8 cellular contexts compared by ENCODE assay signal in the genomic region with DNA sequence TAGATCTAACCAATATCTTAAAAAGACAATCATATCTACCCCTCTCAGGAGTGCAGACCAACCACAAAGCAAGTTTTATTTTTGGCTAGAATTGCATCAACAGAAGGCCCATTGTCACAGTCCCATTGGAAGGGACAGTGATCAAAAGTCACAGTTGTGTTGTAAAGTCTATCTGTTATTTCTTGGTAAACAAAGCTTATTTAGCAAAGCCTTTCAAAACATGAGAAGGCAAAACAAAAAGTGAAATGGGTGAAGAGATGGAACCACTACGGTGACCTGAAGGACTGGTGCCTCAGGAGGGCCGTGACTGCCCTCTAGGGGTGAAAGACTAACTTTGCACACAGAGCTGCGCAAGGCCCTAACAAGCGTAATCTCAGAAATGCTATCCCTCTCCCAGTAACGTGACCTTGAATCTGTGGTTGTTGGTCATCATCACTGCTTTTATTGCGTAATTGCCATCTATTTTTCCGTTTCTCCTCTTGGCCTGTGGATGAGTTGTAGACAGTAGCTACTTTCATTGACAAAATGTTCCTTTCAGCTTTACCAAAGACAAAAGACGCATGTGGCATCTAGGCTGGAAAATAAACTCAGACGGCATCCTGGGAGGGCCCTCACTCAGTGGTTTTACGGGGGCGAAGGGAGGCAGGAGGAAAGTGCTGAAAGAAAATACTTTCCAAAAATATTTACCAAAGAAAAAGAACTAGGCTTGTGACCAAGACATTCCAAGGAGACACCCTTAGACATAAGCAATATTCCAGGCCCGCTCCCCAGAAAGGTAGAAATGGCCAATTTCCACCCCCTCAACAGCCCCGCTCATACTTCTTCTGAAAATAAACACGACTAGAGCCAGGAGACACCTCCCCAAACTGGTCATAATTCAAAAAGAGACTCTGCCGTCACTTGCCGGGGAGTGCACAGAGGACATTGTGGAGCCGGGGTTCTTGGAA.
DNase-seq lines count a peak whose midpoint lies in the region; ATAC-seq, FAIRE-seq and TF ChIP-seq lines count a peak whose summit lies in the region.

No MANE protein-coding gene starts in this region.

- no peak for FAIRE-seq in RCC 7860 (lab: Jason Lieb, UNC)

- no peaks in the 10 kb centered on the region for H3K9me3 ChIP-seq in neutrophil
- no peaks in the 10 kb centered on the region for H3K9me3 ChIP-seq in subcutaneous abdominal adipose tissue (ENCODE audit: control insufficient read depth in 5 of 5, low read length in 5 of 5)

- H3K36me3 ChIP-seq in neutrophil (peaks cover 46% of the 10 kb centered on the region), subcutaneous abdominal adipose tissue (ENCODE audit: control insufficient read depth in 5 of 5, insufficient read depth in 5 of 5, low read length in 5 of 5) (peaks cover 0 to 8% (median 0%) of the 10 kb centered on the region in 5 donors)

- H3K27ac ChIP-seq in neutrophil (no peak overlapping the region), subcutaneous abdominal adipose tissue (ENCODE audit: low read depth, low read length) (peak overlapping the region; percentile 24)

- no peak overlapping the region for H3K4me3 ChIP-seq in neutrophil (ENCODE audit: low read depth in 1 of 2, low read length in 1 of 2)
- H3K4me3 ChIP-seq in subcutaneous abdominal adipose tissue (ENCODE audit: low read depth in 1 of 5, low read length in 5 of 5) = no peak overlapping the region

- TF ChIP-seq CTCF in neutrophil (IDR thresholded peaks at IDR 0.05) = peak; percentile 85

- H3K4me1 ChIP-seq in neutrophil (ENCODE audit: control insufficient read depth in 1 of 2, insufficient read depth in 1 of 2, low read depth in 1 of 2, low read length in 1 of 2) (no peaks in the 10 kb centered on the region), subcutaneous abdominal adipose tissue (ENCODE audit: control insufficient read depth in 5 of 5, insufficient read depth in 5 of 5, low read length in 5 of 5) (peaks cover 0 to 5% (median 0%) of the 10 kb centered on the region in 5 donors)

- DNase-seq in DMS153 (lab: John Stamatoyannopoulos, UW) = peak; percentile 1
- peak; percentile 21 for DNase-seq in HK-2 (ENCODE audit: unreplicated experiment)
- peak; percentile 51 for DNase-seq in RCC 7860 (ENCODE audit: low spot score)
- peak; percentile 30 to 52 for DNase-seq in activated T-helper 1 cell treated with anti-CD3 and anti-CD28 coated beads, Interleukin-2, amount 50 U/mL, for 16 hours (ENCODE audit: low read depth in 1 of 2, low spot score in 1 of 2)
- peak; percentile 91 for DNase-seq in fibroblast of peridontal ligament (ENCODE audit: extremely low read depth)

- no peak overlapping the region for H3K9ac ChIP-seq in subcutaneous abdominal adipose tissue (ENCODE audit: low read length in 5 of 5)

- ATAC-seq in GM21360 (IDR thresholded peaks at IDR 0.05; ENCODE audit: unreplicated experiment) = peak; percentile 95

- H3K27me3 ChIP-seq in neutrophil (no peaks in the 10 kb centered on the region), subcutaneous abdominal adipose tissue (ENCODE audit: control insufficient read depth in 5 of 5, insufficient read depth in 4 of 5, low read length in 5 of 5) (no peaks in the 10 kb centered on the region)

Comparison
In these comparisons a context has a peak if more than half of its experiments do, and no peak if none do; other contexts are left out.
1. DNase-seq: peak in every context shown above with its lines; median percentile 91 in fibroblast of peridontal ligament; 51 in RCC 7860; 41 in activated T-helper 1 cell treated with anti-CD3 and anti-CD28 coated beads, Interleukin-2, amount 50 U/mL, for 16 hours; 21 in HK-2; 1 in DMS153.